In the genomic region with DNA sequence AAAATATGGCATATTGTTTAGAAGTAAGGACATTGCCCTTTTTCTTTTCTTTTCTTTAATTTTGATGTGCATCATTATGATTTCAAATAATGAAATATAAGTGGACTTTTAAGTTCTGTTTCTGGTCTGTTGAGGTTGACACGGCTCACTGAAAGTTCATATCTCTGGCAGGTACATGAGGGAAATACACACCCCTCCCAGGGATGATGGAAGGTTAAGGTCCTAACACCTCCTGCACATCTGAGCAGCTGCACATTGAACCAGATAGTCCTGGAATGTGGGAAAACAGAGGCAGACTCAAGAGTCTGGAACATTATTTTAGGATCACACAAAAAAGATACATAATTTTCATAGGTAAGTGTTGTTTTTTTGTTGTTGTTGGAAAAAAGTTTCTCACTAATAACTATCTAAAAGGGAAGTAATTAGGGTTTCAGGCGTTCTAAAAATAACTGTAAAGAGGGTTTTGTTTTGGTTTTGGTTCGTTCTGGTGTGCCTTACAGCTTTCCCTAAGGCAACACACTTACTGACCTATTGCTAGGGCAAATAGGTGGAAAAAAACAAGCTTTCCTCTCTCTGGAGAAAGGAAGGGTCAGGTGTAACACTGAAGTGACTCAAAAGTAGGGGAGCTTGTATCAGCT, we compare ENCODE assay signal across 17 cellular contexts.
DNase-seq lines count a peak whose midpoint lies in the region; ATAC-seq and TF ChIP-seq lines count a peak whose summit lies in the region.
"Had no signal": no experiment of that assay in that cellular context is flagged by ENCODE, and none has a peak within 500 bp of the region (broad histone marks: within the 10 kb centered on the region; RNA-seq: fewer than 3 reads in every experiment).

No MANE protein-coding gene starts in this region.

- H2AK9ac ChIP-seq in IMR-90 (replicated peaks; ENCODE audit: low read depth, low read length, poor library complexity) = no peak overlapping the region

- no peak overlapping the region for H3K4me3 ChIP-seq in breast epithelium
- peak overlapping the region; percentile 6; the same call in 1 of the 2 replicates for H3K4me3 ChIP-seq in GM23248
- H3K4me3 ChIP-seq in IMR-90 (ENCODE audit: insufficient read depth, low read depth, low read length) = no peak overlapping the region
- H3K4me3 ChIP-seq: mucosa of descending colon, PC-9, tibial artery had no signal

- H3K36me3 ChIP-seq in breast epithelium = no peaks in the 10 kb centered on the region
- H3K36me3 ChIP-seq in GM23248 (ENCODE audit: low read depth) = no peaks in the 10 kb centered on the region
- H3K36me3 ChIP-seq in IMR-90 (ENCODE audit: control insufficient read depth, insufficient read depth, low read length) = no peaks in the 10 kb centered on the region
- H3K36me3 ChIP-seq: tibial artery had no signal

- H2BK15ac ChIP-seq in IMR-90 (ENCODE audit: low read depth, low read length) = peak overlapping the region; percentile 73; the same call in 2 of the 3 replicates

- TF ChIP-seq POLR2A in breast epithelium (IDR thresholded peaks at IDR 0.05) = no peak
- no peak for TF ChIP-seq POLR2A in IMR-90 (IDR thresholded peaks at IDR 0.05; ENCODE audit: low read depth, low read length)

- BruUV-seq in MCF 10A (replicated peaks; lab: Mats Ljungman, UMichigan) (no TSS peak), IMR-90 (replicated peaks; lab: Mats Ljungman, UMichigan) (no TSS peak)

- 0 out of 2 replicates have a peak, but pooled peaks cover 4% of the 10 kb centered on the region for H3F3A ChIP-seq in GM23248 (ENCODE audit: insufficient read depth)

- no peak for TF ChIP-seq CTCF in MCF 10A (IDR thresholded peaks at IDR 0.05; ENCODE audit: unreplicated experiment)
- no peak for TF ChIP-seq CTCF in breast epithelium (IDR thresholded peaks at IDR 0.05)
- TF ChIP-seq CTCF in IMR-90 (conservative IDR thresholded peaks at IDR 0.05; ENCODE audit: low read depth, low read length) = no peak

- H2AFZ ChIP-seq in GM23248 (no peak overlapping the region), IMR-90 (replicated peaks; ENCODE audit: low read length, poor library complexity) (no peak overlapping the region)
- H2AFZ ChIP-seq: PC-9 had no signal

- H4K5ac ChIP-seq in IMR-90 (ENCODE audit: low read depth, low read length) = peak overlapping the region; percentile 77; the same call in 1 of the 2 replicates

- H4K91ac ChIP-seq in IMR-90 (ENCODE audit: insufficient read depth, low read depth, low read length) = peak overlapping the region; percentile 55

- no peak overlapping the region for H2BK5ac ChIP-seq in IMR-90 (ENCODE audit: low read depth, low read length, poor library complexity, severe bottlenecking)

- no peak overlapping the region for H3K23ac ChIP-seq in IMR-90 (ENCODE audit: low read depth, low read length)

- H3K27me3 Mint-ChIP-seq in MCF 10A (ENCODE audit: insufficient read depth, unreplicated experiment) = no peaks in the 10 kb centered on the region
- peaks cover 22% of the 10 kb centered on the region for H3K27me3 Mint-ChIP-seq in stimulated activated memory B cell treated with anti-CD40 and anti-IgM and Interleukin-4, amounts not matched to agents 10 μg/mL and 1 μg/mL and 100 μg/mL, for 72 hours

- H3K9me2 ChIP-seq in GM23248 (ENCODE audit: insufficient read depth) = no peaks in the 10 kb centered on the region

- 0 out of 2 replicates have a peak, but pooled peaks cover 6% of the 10 kb centered on the region for H3K79me2 ChIP-seq in GM23248 (ENCODE audit: insufficient read depth)

- H3K4me2 ChIP-seq in GM23248 (ENCODE audit: unreplicated experiment) = no peak overlapping the region
- no peak overlapping the region for H3K4me2 ChIP-seq in IMR-90 (ENCODE audit: low read depth, low read length)
- H3K4me2 ChIP-seq: PC-9 had no signal

- H3K27me3 ChIP-seq in breast epithelium (no peaks in the 10 kb centered on the region), GM23248 (replicated peaks; ENCODE audit: insufficient read depth) (no peaks in the 10 kb centered on the region), IMR-90 (ENCODE audit: control insufficient read depth, insufficient read depth, low read length) (no peaks in the 10 kb centered on the region)
- H3K27me3 ChIP-seq: tibial artery had no signal

- no peaks in the 10 kb centered on the region for H3K4me1 ChIP-seq in breast epithelium
- H3K4me1 ChIP-seq in GM23248 (ENCODE audit: insufficient read depth) = peaks cover 19% of the 10 kb centered on the region
- peaks cover 11% of the 10 kb centered on the region for H3K4me1 ChIP-seq in IMR-90 (ENCODE audit: control insufficient read depth, insufficient read depth, low read length)
- H3K4me1 ChIP-seq: tibial artery had no signal

- peak overlapping the region; percentile 77 for H3K18ac ChIP-seq in IMR-90 (ENCODE audit: low read depth, low read length)

- H2AK5ac ChIP-seq in IMR-90 (ENCODE audit: low read depth, low read length) = 0 out of 2 replicates have a peak overlapping the region, but pooled peaks have one; percentile 36

- peak overlapping the region; percentile 46 for H2BK20ac ChIP-seq in IMR-90 (ENCODE audit: low read depth, low read length)

- ATAC-seq in IMR-90 (ENCODE audit: low read depth) = no peak
- ATAC-seq in stimulated activated memory B cell treated with anti-CD40 and anti-IgM and Interleukin-4, amounts not matched to agents 10 μg/mL and 1 μg/mL and 100 μg/mL, for 72 hours = no peak
- ATAC-seq: activated CD4-positive, CD25-positive, alpha-beta regulatory T cell treated with anti-CD3 and anti-CD28 coated beads, Interleukin-2, amount 50 U/mL, for 24 hours; activated naive CD8-positive, alpha-beta T cell treated with anti-CD3 and anti-CD28 coated beads, Interleukin-2, amount 50 U/mL, for 24 hours; mucosa of descending colon; T-cell had no signal

- DNase-seq in MCF 10A (ENCODE audit: unreplicated experiment) (no peak), breast epithelium (ENCODE audit: low spot score in 2 of 2) (no peak), GM23248 (no peak), IMR-90 (no peak), NCI-H1105 (lab: John Stamatoyannopoulos, UW) (no peak), NCI-H2171 (lab: John Stamatoyannopoulos, UW) (no peak)
- DNase-seq in stimulated activated CD4-positive, alpha-beta T cell treated with anti-CD3 and anti-CD28 coated beads, Interleukin-4, amount 100 ng/mL, for 1 hour = no peak
- DNase-seq: activated naive CD8-positive, alpha-beta T cell treated with anti-CD3 and anti-CD28 coated beads, Interleukin-2, amount 50 U/mL, for 24 hours; activated T-cell treated with anti-CD3 and anti-CD28 coated beads, Interleukin-2, amount 50 U/mL, for 1 hour; glutamatergic neuron; mucosa of descending colon; NCI-H2227 treated with DMSO at 0.1 percent for 48 hours; PC-9; T-cell; tibial artery had no signal

- H3K9me3 ChIP-seq in breast epithelium (no peaks in the 10 kb centered on the region), GM23248 (ENCODE audit: low read depth) (no peaks in the 10 kb centered on the region), IMR-90 (ENCODE audit: control insufficient read depth, insufficient read depth, low read length) (no peaks in the 10 kb centered on the region)
- H3K9me3 ChIP-seq: mucosa of descending colon, tibial artery had no signal

- H2BK120ac ChIP-seq in IMR-90 (ENCODE audit: low read depth, low read length) = peak overlapping the region; percentile 66

- peak overlapping the region; percentile 76 for H3K4me3 Mint-ChIP-seq in MCF 10A (ENCODE audit: unreplicated experiment)
- peak overlapping the region; percentile 28 for H3K4me3 Mint-ChIP-seq in stimulated activated memory B cell treated with anti-CD40 and anti-IgM and Interleukin-4, amounts not matched to agents 10 μg/mL and 1 μg/mL and 100 μg/mL, for 72 hours
- H3K4me3 Mint-ChIP-seq: activated naive CD8-positive, alpha-beta T cell treated with anti-CD3 and anti-CD28 coated beads, Interleukin-2, amount 50 U/mL, for 24 hours; T-cell had no signal

- 77 to 81% methylated on average over 3 of the region's 3 CpGs for WGBS in GM23248 (ENCODE audit: low coverage in 1 of 2, low lambda C conversion rate in 2 of 2, missing lambda C conversion rate in 2 of 2), 2 experiments
- no CpG with 5 or more reads among the region's 3 CpGs for WGBS in IMR-90 (ENCODE audit: extremely low coverage in 2 of 2, insufficient read length in 1 of 2), 2 experiments

- H3K79me1 ChIP-seq in IMR-90 (ENCODE audit: low read depth in 1 of 2, low read length in 2 of 2) = peaks cover 8 to 13% of the 10 kb centered on the region in 2 experiments; a peak in 3 of 4 replicates

- H3K27ac Mint-ChIP-seq in MCF 10A (ENCODE audit: low read depth, unreplicated experiment) = peak overlapping the region; percentile 98
- peak overlapping the region; percentile 13 for H3K27ac Mint-ChIP-seq in stimulated activated memory B cell treated with anti-CD40 and anti-IgM and Interleukin-4, amounts not matched to agents 10 μg/mL and 1 μg/mL and 100 μg/mL, for 72 hours
- H3K27ac Mint-ChIP-seq: activated naive CD8-positive, alpha-beta T cell treated with anti-CD3 and anti-CD28 coated beads, Interleukin-2, amount 50 U/mL, for 24 hours; T-cell had no signal

- H4K20me1 ChIP-seq in GM23248 (ENCODE audit: insufficient read depth) (no peaks in the 10 kb centered on the region), IMR-90 (ENCODE audit: insufficient read depth, low read length) (no peaks in the 10 kb centered on the region)

- H3K56ac ChIP-seq in IMR-90 (ENCODE audit: extremely low read depth, insufficient read depth, low read length) = no peak overlapping the region

- H3K36me3 Mint-ChIP-seq in MCF 10A (ENCODE audit: insufficient read depth, unreplicated experiment) = peaks cover 13% of the 10 kb centered on the region
- H3K36me3 Mint-ChIP-seq in stimulated activated memory B cell treated with anti-CD40 and anti-IgM and Interleukin-4, amounts not matched to agents 10 μg/mL and 1 μg/mL and 100 μg/mL, for 72 hours = no peaks in the 10 kb centered on the region
- H3K36me3 Mint-ChIP-seq: T-cell had no signal

- TF ChIP-seq RAD21 in IMR-90 (IDR thresholded peaks at IDR 0.05; ENCODE audit: low read length) = no peak

- intact Hi-C loops in MCF 10A (cut with micrococcal nuclease) (loop anchor here (5.0 kb wide), 1 partner anchor 114 kb away; no protein-coding TSS in a partner anchor), breast epithelium (cut with DNase I; ENCODE audit: low total_unique reads) (no loop called here), IMR-90 (cut with micrococcal nuclease) (loop anchor here (10.0 kb wide), 1 partner anchor 484 kb away; no protein-coding TSS in a partner anchor)

- dilution Hi-C loops in IMR-90 (cut with HindIII; ENCODE audit: low sequenced_read_pairs, unreplicated experiment) = no loop called here

- H3K27ac ChIP-seq in breast epithelium = no peak overlapping the region
- no peak overlapping the region for H3K27ac ChIP-seq in GM23248
- no peak overlapping the region for H3K27ac ChIP-seq in IMR-90 (ENCODE audit: insufficient read depth, low read length)
- H3K27ac ChIP-seq: PC-9, tibial artery had no signal

- peak overlapping the region; percentile 23 to 71 for H4K8ac ChIP-seq in IMR-90 (ENCODE audit: low read depth in 2 of 2, low read length in 2 of 2)

- in situ Hi-C loops in GM23248 (cut with MboI) = no loop called here
- in situ Hi-C loops in IMR-90 (cut with MboI; ENCODE audit: low sequenced_read_pairs) = loop anchor here (10.0 kb wide), 1 partner anchor 634 kb away; a partner anchor contains a TSS

- peak overlapping the region; percentile 63 for H3K4ac ChIP-seq in IMR-90 (ENCODE audit: low read depth, low read length)

- peaks cover 20% of the 10 kb centered on the region for H3K9me1 ChIP-seq in IMR-90 (ENCODE audit: insufficient read depth, low read length)

- no peaks in the 10 kb centered on the region for H3K9me3 Mint-ChIP-seq in MCF 10A (ENCODE audit: unreplicated experiment)
- H3K9me3 Mint-ChIP-seq in stimulated activated memory B cell treated with anti-CD40 and anti-IgM and Interleukin-4, amounts not matched to agents 10 μg/mL and 1 μg/mL and 100 μg/mL, for 72 hours = peaks cover 4% of the 10 kb centered on the region
- H3K9me3 Mint-ChIP-seq: activated naive CD8-positive, alpha-beta T cell treated with anti-CD3 and anti-CD28 coated beads, Interleukin-2, amount 50 U/mL, for 24 hours; T-cell had no signal

- H3K9ac ChIP-seq in GM23248 (no peak overlapping the region), IMR-90 (ENCODE audit: low read depth, low read length) (no peak overlapping the region)

- H3K4me1 Mint-ChIP-seq in MCF 10A (ENCODE audit: insufficient read depth, unreplicated experiment) = peaks cover 58% of the 10 kb centered on the region
- peaks cover 20% of the 10 kb centered on the region for H3K4me1 Mint-ChIP-seq in stimulated activated memory B cell treated with anti-CD40 and anti-IgM and Interleukin-4, amounts not matched to agents 10 μg/mL and 1 μg/mL and 100 μg/mL, for 72 hours
- H3K4me1 Mint-ChIP-seq: activated naive CD8-positive, alpha-beta T cell treated with anti-CD3 and anti-CD28 coated beads, Interleukin-2, amount 50 U/mL, for 24 hours had no signal

- CTCF ChIA-PET in MCF 10A (lab: Yijun Ruan, JAX) = interaction anchor here (0.6 to 2.5 kb wide), 4 partner anchors 104 to 572 kb away, joined by 3 to 7 read pairs (median 4); no protein-coding TSS in a partner anchor
- CTCF ChIA-PET in IMR-90 (lab: Yijun Ruan, JAX) = interaction anchor here (0.5 kb wide), 1 partner anchor 59 kb away, joined by 3 read pairs; no protein-coding TSS in a partner anchor

- POLR2A ChIA-PET in MCF 10A (lab: Yijun Ruan, JAX) (interaction anchor here (0.6 to 4.8 kb wide), 12 partner anchors 10 to 131 kb away, joined by 3 to 76 read pairs (median 6); no protein-coding TSS in a partner anchor), IMR-90 (lab: Charles Lee; ENCODE audit: unreplicated experiment) (no interaction called here)

- H3K14ac ChIP-seq in IMR-90 (replicated peaks; ENCODE audit: low read depth, low read length) = 0 out of 2 replicates have a peak overlapping the region, but pooled peaks have one; percentile 12
